17 cellular contexts compared by ENCODE assay signal in genomic region chr11:65214212-65214845, GRCh38. TPM values are rescaled to one million over a fixed set of nuclear protein-coding genes. Genes with fewer than 3 reads are reported as not detected.
DNase-seq lines count a peak whose midpoint lies in the region; ATAC-seq, FAIRE-seq and TF ChIP-seq lines count a peak whose summit lies in the region.
"Had no signal": no experiment of that assay in that cellular context is flagged by ENCODE, and none has a peak within 500 bp of the region (broad histone marks: within the 10 kb centered on the region; RNA-seq: fewer than 3 reads in every experiment).

No MANE protein-coding gene starts in this region.

- H3K4me1 ChIP-seq in GM12878 (ENCODE audit: control insufficient read depth, insufficient read depth, low read length): peaks cover 7% of the 10 kb centered on the region
- H3K4me1 ChIP-seq: gastroesophageal sphincter had no signal

- POLR2A ChIA-PET in GM12878 (lab: Charles Lee): no interaction called here
- POLR2A ChIA-PET in naive thymus-derived CD8-positive, alpha-beta T cell (lab: Charles Lee): no interaction called here

- RAD21 ChIA-PET in GM12878 (lab: Charles Lee; ENCODE audit: unreplicated experiment): interaction anchor here (0.7 to 0.9 kb wide), 2 partner anchors 11 to 14 kb away, joined by 3 to 4 read pairs; no protein-coding TSS in a partner anchor

- DNase-seq in stimulated activated naive CD8-positive, alpha-beta T cell treated with anti-CD3 and anti-CD28 coated beads, Interleukin-15, Interleukin-2, amounts not matched to agents 100 U/mL and 50 U/mL, for 24 hours: no peak
- DNase-seq in GM12878 (ENCODE audit: low read depth, low spot score): no peak
- DNase-seq in naive thymus-derived CD8-positive, alpha-beta T cell: no peak
- DNase-seq in SIG-M5 treated with dmso at 0.1 percent for 504 hours (lab: John Stamatoyannopoulos, UW; ENCODE audit: unreplicated experiment): no peak
- no peak for DNase-seq in MG63
- no peak for DNase-seq in CD1c-positive myeloid dendritic cell (ENCODE audit: extremely low spot score)
- DNase-seq: NCI-H1105, NCI-H748 treated with DMSO at 0.1 percent for 48 hours had no signal

- H3K4me2 ChIP-seq in GM12878 (ENCODE audit: control insufficient read depth, insufficient read depth): no peak overlapping the region

- no TSS peak for BruUV-seq in GM12878 (replicated peaks; lab: Mats Ljungman, UMichigan)

- peaks cover 4% of the 10 kb centered on the region for H3K9me3 Mint-ChIP-seq in stimulated activated naive CD8-positive, alpha-beta T cell treated with anti-CD3 and anti-CD28 coated beads, Interleukin-15, Interleukin-2, amounts not matched to agents 100 ng/mL and 50 ng/mL, for 24 hours
- no peaks in the 10 kb centered on the region for H3K9me3 Mint-ChIP-seq in naive thymus-derived CD8-positive, alpha-beta T cell

- CTCF ChIA-PET in GM12878 (lab: Yijun Ruan, JAX): interaction anchor here (1.0 to 1.1 kb wide), 2 partner anchors 10 to 138 kb away, joined by 3 to 4 read pairs; no protein-coding TSS in a partner anchor

- no peak for TF ChIP-seq CTCF in GM12878 (IDR thresholded peaks at IDR 0.05 in 2 of 3, conservative IDR thresholded peaks at IDR 0.05 in 1 of 3; ENCODE audit: control insufficient read depth in 2 of 3, extremely low read depth in 1 of 3, insufficient read depth in 1 of 3, low read depth in 3 of 3, low read length in 3 of 3)

- no peak for TF ChIP-seq EP300 in GM12878 (IDR thresholded peaks at IDR 0.05; ENCODE audit: borderline replicate concordance in 1 of 2, control insufficient read depth in 1 of 2, low read depth in 2 of 2, low read length in 2 of 2)

- FAIRE-seq in GM12878 (lab: Jason Lieb, UNC): no peak

- peaks cover 6% of the 10 kb centered on the region for H3K36me3 Mint-ChIP-seq in stimulated activated naive CD8-positive, alpha-beta T cell treated with anti-CD3 and anti-CD28 coated beads, Interleukin-15, Interleukin-2, amounts not matched to agents 100 ng/mL and 50 ng/mL, for 24 hours (ENCODE audit: low read depth)
- H3K36me3 Mint-ChIP-seq in naive thymus-derived CD8-positive, alpha-beta T cell: peaks cover 0 to 19% (median 0%) of the 10 kb centered on the region in 3 donors

- H3K9ac ChIP-seq in GM12878 (ENCODE audit: control insufficient read depth, insufficient read depth, low read length): no peak overlapping the region

- peaks cover 5% of the 10 kb centered on the region for H3K27me3 Mint-ChIP-seq in stimulated activated naive CD8-positive, alpha-beta T cell treated with anti-CD3 and anti-CD28 coated beads, Interleukin-15, Interleukin-2, amounts not matched to agents 100 ng/mL and 50 ng/mL, for 24 hours
- no peaks in the 10 kb centered on the region for H3K27me3 Mint-ChIP-seq in naive thymus-derived CD8-positive, alpha-beta T cell

- SMC1A ChIA-PET in GM12878 (lab: Charles Lee; ENCODE audit: uncharacterized antibody, unreplicated experiment): interaction anchor here (0.6 kb wide), 1 partner anchor 1302 kb away, joined by 3 read pairs; no protein-coding TSS in a partner anchor

- no peaks in the 10 kb centered on the region for H3K9me3 ChIP-seq in GM12878 (replicated peaks; ENCODE audit: control insufficient read depth, insufficient read depth, low read length)
- no peaks in the 10 kb centered on the region for H3K9me3 ChIP-seq in MG63
- H3K9me3 ChIP-seq: gastroesophageal sphincter, Peyer's patch, suprapubic skin had no signal

- intact Hi-C loops in GM12878 (cut with micrococcal nuclease; ENCODE audit: unreplicated experiment): no loop called here

- H3K27ac ChIP-seq in GM12878 (ENCODE audit: control insufficient read depth, insufficient read depth): no peak overlapping the region
- H3K27ac ChIP-seq: coronary artery, epithelial cell of prostate, gastroesophageal sphincter, Peyer's patch, suprapubic skin had no signal

- H3K36me3 ChIP-seq in GM12878 (ENCODE audit: control insufficient read depth in 2 of 2, insufficient read depth in 2 of 2, low read length in 1 of 2) (peaks cover 0 to 6% of the 10 kb centered on the region in 2 experiments; a peak in 2 of 4 replicates), MG63 (peaks cover 10% of the 10 kb centered on the region)

- 61% methylated on average over 16 of the region's 16 CpGs for WGBS in GM12878 (ENCODE audit: insufficient coverage, insufficient replicate concordance, low lambda C conversion rate, missing lambda C conversion rate)

- in situ Hi-C loops in GM12878 (cut with MboI): no loop called here

- no peaks in the 10 kb centered on the region for H3K79me2 ChIP-seq in GM12878 (ENCODE audit: control insufficient read depth, insufficient read depth, low read length)

- no peak for ATAC-seq in stimulated activated naive CD8-positive, alpha-beta T cell treated with anti-CD3 and anti-CD28 coated beads, Interleukin-15, Interleukin-2, amounts not matched to agents 100 U/mL and 50 U/mL, for 24 hours
- no peak for ATAC-seq in GM12878
- ATAC-seq in naive thymus-derived CD8-positive, alpha-beta T cell: no peak
- no peak for ATAC-seq in HG03280 (IDR thresholded peaks at IDR 0.05; ENCODE audit: unreplicated experiment)
- ATAC-seq: gastroesophageal sphincter had no signal

- no peak for TF ChIP-seq RAD21 in GM12878 (IDR thresholded peaks at IDR 0.05; ENCODE audit: insufficient read depth, low read depth, low read length)

- no peak overlapping the region for H2AFZ ChIP-seq in GM12878 (ENCODE audit: control insufficient read depth, low read depth, low read length)

- 0 out of 2 replicates have a peak, but pooled peaks have one; percentile 26 for TF ChIP-seq POLR2A in GM12878 (IDR thresholded peaks at IDR 0.05; ENCODE audit: low read depth, low read length)

- no peak overlapping the region for H3K4me3 ChIP-seq in GM12878
- H3K4me3 ChIP-seq in MG63: no peak overlapping the region
- H3K4me3 ChIP-seq: coronary artery, gastroesophageal sphincter, Peyer's patch, suprapubic skin had no signal

- H3K4me1 Mint-ChIP-seq in stimulated activated naive CD8-positive, alpha-beta T cell treated with anti-CD3 and anti-CD28 coated beads, Interleukin-15, Interleukin-2, amounts not matched to agents 100 ng/mL and 50 ng/mL, for 24 hours (ENCODE audit: low read depth): peaks cover 34% of the 10 kb centered on the region
- peaks cover 19 to 38% (median 32%) of the 10 kb centered on the region in 4 donors for H3K4me1 Mint-ChIP-seq in naive thymus-derived CD8-positive, alpha-beta T cell

- peak overlapping the region; percentile 12 for H3K27ac Mint-ChIP-seq in stimulated activated naive CD8-positive, alpha-beta T cell treated with anti-CD3 and anti-CD28 coated beads, Interleukin-15, Interleukin-2, amounts not matched to agents 100 ng/mL and 50 ng/mL, for 24 hours
- peak overlapping the region in 7 of 10 donors; percentile 24 to 92 (median 52) for H3K27ac Mint-ChIP-seq in naive thymus-derived CD8-positive, alpha-beta T cell

- H3K27me3 ChIP-seq in GM12878 (replicated peaks in 1 of 2; ENCODE audit: control insufficient read depth in 2 of 2, insufficient read depth in 2 of 2, low read length in 1 of 2) (no peaks in the 10 kb centered on the region), MG63 (no peaks in the 10 kb centered on the region)
- H3K27me3 ChIP-seq: gastroesophageal sphincter, Peyer's patch, suprapubic skin had no signal

- H3K4me3 Mint-ChIP-seq in stimulated activated naive CD8-positive, alpha-beta T cell treated with anti-CD3 and anti-CD28 coated beads, Interleukin-15, Interleukin-2, amounts not matched to agents 100 ng/mL and 50 ng/mL, for 24 hours: no peak overlapping the region
- peak overlapping the region in 9 of 10 donors; percentile 22 to 72 (median 52) for H3K4me3 Mint-ChIP-seq in naive thymus-derived CD8-positive, alpha-beta T cell

- H4K20me1 ChIP-seq in GM12878 (ENCODE audit: control insufficient read depth, insufficient read depth): no peaks in the 10 kb centered on the region

RNA-seq across cellular contexts. Expression of gene CAPN1, which starts 32.6 kb away (rescaled TPM):
- 125 and 149 TPM in 2 replicates for total RNA-seq in GM12878 (2013; cell fraction: nucleolus; rRNA removed)
- 67.1 and 78.0 TPM in 2 replicates for total RNA-seq in GM12878 (2014; rRNA removed)
- total RNA-seq in GM12878 (2014; rRNA removed; fragmentation: Illumina TruSeq; extraction: Trizol): 27.4 and 33.0 TPM in 2 replicates
- 167 and 186 TPM in 2 replicates for total RNA-seq in GM12878 (2021)
- polyA plus RNA-seq in GM12878 (2011; ENCODE audit: low read depth): 43.2 TPM
- 24.2 and 68.4 TPM in 2 replicates for polyA plus RNA-seq in GM12878 (2011; rRNA removed)
- 53.2 and 60.8 TPM in 2 replicates for polyA plus RNA-seq in GM12878 (2011; cell fraction: cytosol; rRNA removed)
- 254 and 282 TPM in 2 replicates for polyA plus RNA-seq in GM12878 (2011; cell fraction: nucleus; rRNA removed)
- 81.0 and 82.7 TPM in 2 replicates for polyA plus RNA-seq in GM12878 (2012)
- 23.6 and 76.6 TPM in 2 replicates for polyA plus RNA-seq in GM12878 (2014; fragmentation: Illumina TruSeq; extraction: Trizol)
- polyA plus RNA-seq in GM12878 (2014; fragmentation: Nextera tagmentation; extraction: Ambion mirVana): 1 to 10 TPM; 2.2 to 7.9 TPM
- polyA plus RNA-seq in GM12878 (2014; rRNA removed): 100 and 112 TPM in 2 replicates
- 100 to 1,000 TPM; 103 to 104 TPM for polyA plus RNA-seq in GM12878 (2016; fragmentation: Nextera tagmentation; extraction: Ambion mirVana)
- polyA minus RNA-seq in GM12878 (2011; rRNA and poly(A)+ RNA removed): 51.0 and 81.0 TPM in 2 replicates
- 38.8 and 42.7 TPM in 2 replicates for polyA minus RNA-seq in GM12878 (2011; cell fraction: cytosol; rRNA and poly(A)+ RNA removed)
- 42.9 and 65.4 TPM in 2 replicates for polyA minus RNA-seq in GM12878 (2011; cell fraction: nucleus; rRNA and poly(A)+ RNA removed)
- 100 to 1,000 TPM in 1 of 2 experiments, 10 to 100 TPM in 1; 99.5 to 106 TPM for total RNA-seq in naive thymus-derived CD8-positive, alpha-beta T cell
- 10 to 100 TPM; 75.6 to 79.2 (median 78.9) TPM for polyA plus RNA-seq in naive thymus-derived CD8-positive, alpha-beta T cell
- 99.3 and 167 TPM in 2 replicates for total RNA-seq in MG63 (2014; rRNA removed; shearing (Covaris generic); ENCODE audit: low replicate concordance)

RNA-seq across cellular contexts. Expression of gene SPDYC, which starts 44.3 kb away (rescaled TPM):
- not detected in 2 replicates for total RNA-seq in GM12878 (2013; cell fraction: nucleolus; rRNA removed)
- total RNA-seq in GM12878 (2014; rRNA removed) (not detected in 2 replicates), GM12878 (2014; rRNA removed; fragmentation: Illumina TruSeq; extraction: Trizol) (not detected in 2 replicates), GM12878 (2021) (not detected in 2 replicates)
- not detected for polyA plus RNA-seq in GM12878 (2011; ENCODE audit: low read depth)
- polyA plus RNA-seq in GM12878 (2011; rRNA removed) (not detected in 2 replicates), GM12878 (2014; fragmentation: Illumina TruSeq; extraction: Trizol) (not detected in 2 replicates), GM12878 (2014; fragmentation: Nextera tagmentation; extraction: Ambion mirVana) (not detected), GM12878 (2014; rRNA removed) (not detected in 2 replicates), GM12878 (2016; fragmentation: Nextera tagmentation; extraction: Ambion mirVana) (not detected)
- polyA plus RNA-seq in GM12878 (2011; cell fraction: cytosol; rRNA removed): not detected in 2 replicates
- not detected in 2 replicates for polyA plus RNA-seq in GM12878 (2011; cell fraction: nucleus; rRNA removed)
- not detected in 2 replicates for polyA plus RNA-seq in GM12878 (2012)
- polyA minus RNA-seq in GM12878 (2011; rRNA and poly(A)+ RNA removed): not detected in 2 replicates
- not detected in 2 replicates for polyA minus RNA-seq in GM12878 (2011; cell fraction: cytosol; rRNA and poly(A)+ RNA removed)
- polyA minus RNA-seq in GM12878 (2011; cell fraction: nucleus; rRNA and poly(A)+ RNA removed): not detected in 2 replicates
- total RNA-seq in naive thymus-derived CD8-positive, alpha-beta T cell: not detected
- not detected for polyA plus RNA-seq in naive thymus-derived CD8-positive, alpha-beta T cell
- not detected in 2 replicates for total RNA-seq in MG63 (2014; rRNA removed; shearing (Covaris generic); ENCODE audit: low replicate concordance)
- total RNA-seq: gastroesophageal sphincter, lower leg skin, Peyer's patch, suprapubic skin had no signal
- polyA plus RNA-seq: neural cell had no signal

RNA-seq across cellular contexts. Expression of gene POLA2, which starts 47.4 kb away (rescaled TPM):
- 81.0 and 93.1 TPM in 2 replicates for total RNA-seq in GM12878 (2013; cell fraction: nucleolus; rRNA removed)
- total RNA-seq in GM12878 (2014; rRNA removed): 53.8 and 56.5 TPM in 2 replicates
- total RNA-seq in GM12878 (2014; rRNA removed; fragmentation: Illumina TruSeq; extraction: Trizol): 53.4 and 55.5 TPM in 2 replicates
- 46.2 and 49.5 TPM in 2 replicates for total RNA-seq in GM12878 (2021)
- 11.7 TPM for polyA plus RNA-seq in GM12878 (2011; ENCODE audit: low read depth)
- 75.3 and 93.0 TPM in 2 replicates for polyA plus RNA-seq in GM12878 (2011; rRNA removed)
- 76.4 and 81.2 TPM in 2 replicates for polyA plus RNA-seq in GM12878 (2011; cell fraction: cytosol; rRNA removed)
- 87.8 and 107 TPM in 2 replicates for polyA plus RNA-seq in GM12878 (2011; cell fraction: nucleus; rRNA removed)
- 22.4 and 27.2 TPM in 2 replicates for polyA plus RNA-seq in GM12878 (2012)
- 121 and 146 TPM in 2 replicates for polyA plus RNA-seq in GM12878 (2014; fragmentation: Illumina TruSeq; extraction: Trizol)
- 1 to 10 TPM; 4.2 to 8.7 TPM for polyA plus RNA-seq in GM12878 (2014; fragmentation: Nextera tagmentation; extraction: Ambion mirVana)
- 55.8 and 56.3 TPM in 2 replicates for polyA plus RNA-seq in GM12878 (2014; rRNA removed)
- 100 to 1,000 TPM; 112 to 115 TPM for polyA plus RNA-seq in GM12878 (2016; fragmentation: Nextera tagmentation; extraction: Ambion mirVana)
- polyA minus RNA-seq in GM12878 (2011; rRNA and poly(A)+ RNA removed): 89.5 and 104 TPM in 2 replicates
- 20.0 and 23.6 TPM in 2 replicates for polyA minus RNA-seq in GM12878 (2011; cell fraction: cytosol; rRNA and poly(A)+ RNA removed)
- 37.4 and 51.2 TPM in 2 replicates for polyA minus RNA-seq in GM12878 (2011; cell fraction: nucleus; rRNA and poly(A)+ RNA removed)
- total RNA-seq in naive thymus-derived CD8-positive, alpha-beta T cell: 10 to 100 TPM; 24.5 to 24.7 TPM
- 10 to 100 TPM in 2 of 3 donors, 1 to 10 TPM in 1; 9.7 to 13.5 (median 10.9) TPM for polyA plus RNA-seq in naive thymus-derived CD8-positive, alpha-beta T cell
- total RNA-seq in MG63 (2014; rRNA removed; shearing (Covaris generic); ENCODE audit: low replicate concordance): 4.6 and 8.9 TPM in 2 replicates
